28 cellular contexts compared by ENCODE assay signal in genomic region chr4:87855540-87855939, GRCh38. TPM values are rescaled to one million over a fixed set of nuclear protein-coding genes. Genes with fewer than 3 reads are reported as not detected.
"Had no signal": no experiment of that assay in that cellular context is flagged by ENCODE, and none has a peak within 500 bp of the region (broad histone marks: within the 10 kb centered on the region; RNA-seq: fewer than 3 reads in every experiment).

No MANE protein-coding gene starts in this region.

- H3K27me3 ChIP-seq: breast epithelium had no signal

- H3K36me3 ChIP-seq: breast epithelium had no signal

- H3K27ac ChIP-seq: breast epithelium had no signal

- DNase-seq: activated CD4-positive, alpha-beta T cell treated with anti-CD3 and anti-CD28 coated beads for 4 hours; activated CD8-positive, alpha-beta memory T cell treated with anti-CD3 and anti-CD28 coated beads, Interleukin-2, amount 50 U/mL, for 4 hours; activated CD8-positive, alpha-beta T cell treated with anti-CD3 and anti-CD28 coated beads for 36 hours; activated gamma-delta T cell treated with Interleukin-2 at 50 U/mL for 16 hours; activated naive CD4-positive, alpha-beta T cell treated with anti-CD3 and anti-CD28 coated beads, Interleukin-2, amount 10 ng/mL, durations not matched to agents 7 days and 5 days; activated naive CD8-positive, alpha-beta T cell treated with anti-CD3 and anti-CD28 coated beads, Interleukin-2, amount 10 ng/mL, durations not matched to agents 7 days and 5 days; activated T-cell treated with anti-CD3 and anti-CD28 coated beads, Interleukin-2, amount 50 U/mL, for 72 hours; aorta; caudate nucleus; KG1; NCI-H1092; NCI-H1417; NCI-H1930; NCI-H2171; NCI-H2227 treated with DMSO at 0.1 percent for 48 hours; NCI-H526; NCI-H774; SIG-M5; T-cell; T-helper 2 cell; T1000 had no signal

- ATAC-seq: activated CD8-positive, alpha-beta T cell treated with anti-CD3 and anti-CD28 coated beads for 36 hours; T-cell had no signal

- H3K9me3 ChIP-seq: breast epithelium had no signal

- H3K4me3 ChIP-seq: breast epithelium had no signal

- H3K4me1 ChIP-seq: breast epithelium had no signal

RNA-seq across cellular contexts. Expression of gene MEPE, which starts 22.8 kb away (rescaled TPM):
- total RNA-seq: activated CD8-positive, alpha-beta T cell treated with anti-CD3 and anti-CD28 coated beads for 36 hours; activated naive CD8-positive, alpha-beta T cell treated with anti-CD3 and anti-CD28 coated beads, Interleukin-2, amount 10 ng/mL, durations not matched to agents 7 days and 5 days; activated T-cell treated with anti-CD3 and anti-CD28 coated beads, Interleukin-2, amount 50 U/mL, for 72 hours; activated T-helper 2 cell treated with anti-CD3 and anti-CD28 coated beads, Interferon-gamma antibody, Interleukin-2, Interleukin-4, amounts not matched to agents 10 μg/mL and 5 μg/mL and 100 μg/mL, durations not matched to agents 14 hours and 24 hours and 36 hours; aorta; breast epithelium; LHCN-M2; NCI-H460; OCI-LY7; RPMI7951; T-cell had no signal
- polyA plus RNA-seq: aorta had no signal

RNA-seq across cellular contexts. Expression of gene IBSP, which starts 56.2 kb away (rescaled TPM):
- total RNA-seq: activated CD8-positive, alpha-beta T cell treated with anti-CD3 and anti-CD28 coated beads for 36 hours; activated naive CD8-positive, alpha-beta T cell treated with anti-CD3 and anti-CD28 coated beads, Interleukin-2, amount 10 ng/mL, durations not matched to agents 7 days and 5 days; activated T-cell treated with anti-CD3 and anti-CD28 coated beads, Interleukin-2, amount 50 U/mL, for 72 hours; activated T-helper 2 cell treated with anti-CD3 and anti-CD28 coated beads, Interferon-gamma antibody, Interleukin-2, Interleukin-4, amounts not matched to agents 10 μg/mL and 5 μg/mL and 100 μg/mL, durations not matched to agents 14 hours and 24 hours and 36 hours; breast epithelium; LHCN-M2; M059J; NCI-H460; RPMI7951; T-cell had no signal
- polyA plus RNA-seq: aorta had no signal
